8 cellular contexts compared by ENCODE assay signal in genomic region chr12:8692573-8692972, GRCh38. TPM values are rescaled to one million over a fixed set of nuclear protein-coding genes. Genes with fewer than 3 reads are reported as not detected.
A peak's percentile ranks its signal among the peaks of the same experiment; 100 is the strongest.
DNase-seq lines count a peak whose midpoint lies in the region; ATAC-seq and TF ChIP-seq lines count a peak whose summit lies in the region.

No MANE protein-coding gene starts in this region.

- H3K27ac Mint-ChIP-seq in endodermal cell (peak overlapping the region; percentile 89), naive B cell (peak overlapping the region in 3 of 6 donors; percentile 35 to 80 (median 76))

- no peak for TF ChIP-seq CTCF in endodermal cell (conservative IDR thresholded peaks at IDR 0.05)

- no peak overlapping the region for H3K4me3 ChIP-seq in endodermal cell (ENCODE audit: low read length)

- H3K36me3 Mint-ChIP-seq in endodermal cell (ENCODE audit: low read depth) (no peaks in the 10 kb centered on the region), naive B cell (no peaks in the 10 kb centered on the region)

- H3K4me3 Mint-ChIP-seq in endodermal cell (no peak overlapping the region), naive B cell (peak overlapping the region in 5 of 8 donors; percentile 10 to 75 (median 46))

- H3K27ac ChIP-seq in endodermal cell (ENCODE audit: low read depth, low read length): peak overlapping the region; percentile 72

- no peaks in the 10 kb centered on the region for H3K9me3 ChIP-seq in endodermal cell (ENCODE audit: control insufficient read depth, low read length)

- peak; percentile 15 to 19 for ATAC-seq in naive B cell (ENCODE audit: low read depth in 2 of 2)
- no peak for ATAC-seq in HG02870 (IDR thresholded peaks at IDR 0.05; ENCODE audit: unreplicated experiment)

- H3K9me3 Mint-ChIP-seq in endodermal cell (no peaks in the 10 kb centered on the region), naive B cell (no peaks in the 10 kb centered on the region)

- no peak overlapping the region for H3K9ac ChIP-seq in endodermal cell (ENCODE audit: extremely low read depth, low read length, poor library complexity, severe bottlenecking)

- H3K27me3 ChIP-seq in endodermal cell (ENCODE audit: control insufficient read depth, insufficient read depth, low read length, poor library complexity, severe bottlenecking): no peaks in the 10 kb centered on the region

- peaks cover 38% of the 10 kb centered on the region for H3K4me1 Mint-ChIP-seq in endodermal cell
- peaks cover 16 to 35% (median 24%) of the 10 kb centered on the region in 3 donors for H3K4me1 Mint-ChIP-seq in naive B cell

- peaks cover 2% of the 10 kb centered on the region for H3K4me1 ChIP-seq in endodermal cell (ENCODE audit: control insufficient read depth, insufficient read depth, low read length)

- DNase-seq in Daoy (ENCODE audit: low read depth) (peak; percentile 60), NCI-H2227 (lab: John Stamatoyannopoulos, UW; ENCODE audit: unreplicated experiment) (peak; percentile 68), endodermal cell (peak; percentile 88), naive B cell (no peak), NCI-H524 treated with DMSO at 0.1 percent for 48 hours (lab: John Stamatoyannopoulos, UW) (no peak), NCI-H1694 treated with DMSO at 0.1 percent for 48 hours (lab: John Stamatoyannopoulos, UW) (no peak)
- no peak for DNase-seq in activated CD4-positive, alpha-beta T cell treated with anti-CD3 and anti-CD28 coated beads for 48 hours

- H3K36me3 ChIP-seq in endodermal cell (ENCODE audit: control insufficient read depth, insufficient read depth, low read length): no peaks in the 10 kb centered on the region

- WGBS in endodermal cell (ENCODE audit: insufficient coverage in 1 of 2, insufficient read length in 1 of 2), 2 experiments: 0 to 12% methylated on average over 1 to 5 of the region's 5 CpGs

- H3K27me3 Mint-ChIP-seq in endodermal cell (ENCODE audit: insufficient read depth) (no peaks in the 10 kb centered on the region), naive B cell (peaks cover 0 to 9% (median 5%) of the 10 kb centered on the region in 3 donors)

RNA-seq across cellular contexts. Expression of gene RIMKLB, which starts 5.2 kb away (rescaled TPM):
- total RNA-seq in Daoy (2014; rRNA removed; shearing (Covaris generic)): 21.3 and 22.3 TPM in 2 replicates
- total RNA-seq in endodermal cell: 100 to 1,000 TPM in 1 of 2 donors, 10 to 100 TPM in 1; 85.3 to 180 TPM
- 95.9 TPM for polyA plus RNA-seq in endodermal cell (2013, experiment 1 of 2)
- 78.5 TPM for polyA plus RNA-seq in endodermal cell (2013, experiment 2 of 2)
- polyA plus RNA-seq in naive B cell (ENCODE audit: low read depth in 6 of 6): 10 to 100 TPM in 1 of 6 donors, 1 to 10 TPM in 5; 6.8 to 13.2 (median 8.1) TPM

RNA-seq across cellular contexts. Expression of gene MFAP5, which starts 29.9 kb away (rescaled TPM):
- 1.1 and 3.9 TPM in 2 replicates for total RNA-seq in Daoy (2014; rRNA removed; shearing (Covaris generic))
- total RNA-seq in endodermal cell: under 1 TPM in 1 of 2 donors, not detected in 1; 0.44 TPM
- 0.46 TPM for polyA plus RNA-seq in endodermal cell (2013, experiment 1 of 2)
- 0.66 TPM for polyA plus RNA-seq in endodermal cell (2013, experiment 2 of 2)
- not detected for polyA plus RNA-seq in naive B cell (ENCODE audit: low read depth in 6 of 6)

Comparison
In these comparisons a context has a peak if more than half of its experiments do, and no peak if none do; other contexts are left out.
1. DNase-seq: peak in Daoy (single experiment), NCI-H2227 (single experiment) and endodermal cell (single experiment); none in naive B cell (single experiment), activated CD4-positive, alpha-beta T cell treated with anti-CD3 and anti-CD28 coated beads for 48 hours (single experiment), NCI-H524 treated with DMSO at 0.1 percent for 48 hours (single experiment) and NCI-H1694 treated with DMSO at 0.1 percent for 48 hours (single experiment).